9 cellular contexts compared by ENCODE assay signal in the genomic region with DNA sequence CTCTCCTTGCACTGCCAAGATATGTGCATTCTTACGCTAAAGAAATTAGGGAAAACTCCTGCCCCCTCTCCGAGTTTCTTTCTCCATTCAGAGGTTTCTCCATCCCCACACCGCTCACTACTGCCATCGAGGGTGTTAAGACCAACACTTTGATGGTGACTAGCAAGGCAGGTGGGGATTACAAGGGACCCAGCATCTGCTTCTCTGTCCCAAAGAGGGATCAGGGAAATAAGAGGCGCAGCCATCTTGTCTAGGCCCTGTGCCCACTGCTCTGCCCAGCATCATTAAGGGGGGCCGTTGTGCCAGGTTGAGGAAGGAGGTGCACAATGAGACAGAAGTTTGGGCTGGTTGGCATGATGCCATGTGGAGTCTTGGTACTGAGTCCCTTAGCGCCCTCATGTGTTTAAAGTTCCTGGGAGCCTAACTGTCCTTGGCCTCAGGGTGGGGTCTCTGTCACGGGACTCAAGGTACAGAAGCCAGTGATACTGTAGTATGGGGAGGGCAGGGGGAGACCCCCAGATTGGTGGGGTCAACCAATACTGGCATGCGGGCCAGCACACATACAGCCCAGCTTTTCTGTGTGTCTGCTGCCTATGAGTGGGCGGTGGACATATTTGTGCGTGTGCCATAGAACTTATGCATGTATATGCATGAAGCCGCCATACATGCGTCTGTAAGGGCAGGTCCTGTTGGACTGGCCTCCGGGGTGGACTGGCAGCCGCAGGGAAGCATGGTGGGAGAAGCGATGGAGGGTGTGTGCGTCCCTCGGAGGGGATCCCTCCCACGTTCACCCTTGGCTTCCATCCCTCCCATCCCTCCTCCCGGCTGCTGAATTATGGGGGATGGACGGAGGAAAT. TPM values are rescaled to one million over a fixed set of nuclear protein-coding genes. Genes with fewer than 3 reads are reported as not detected.
DNase-seq lines count a peak whose midpoint lies in the region; ATAC-seq and TF ChIP-seq lines count a peak whose summit lies in the region.
"Had no signal": no experiment of that assay in that cellular context is flagged by ENCODE, and none has a peak within 500 bp of the region (broad histone marks: within the 10 kb centered on the region; RNA-seq: fewer than 3 reads in every experiment).

No MANE protein-coding gene starts in this region.

- H3K4me3 ChIP-seq in AG04449 (ENCODE audit: low read depth, low read length): peak overlapping the region; percentile 57
- H3K4me3 ChIP-seq in Loucy (ENCODE audit: low read length, poor library complexity, severe bottlenecking): peak overlapping the region; percentile 82
- peak overlapping the region in 9 of 10 donors; percentile 61 to 82 (median 72) for H3K4me3 ChIP-seq in heart right ventricle
- H3K4me3 ChIP-seq in smooth muscle cell: peak overlapping the region; percentile 78

- intact Hi-C loops in heart right ventricle (cut with DNase I): loop anchor here in 8 of 10 donors (1.0 to 10.0 kb wide), 7 partner anchors 21 to 529 kb away; partner anchors contain the start of genes EFNA4 (in 2 of the 8), ADAM15 (in 1 of the 8) and UBE2Q1 (in 1 of the 8)

- no peak overlapping the region for H3K9ac ChIP-seq in Loucy (ENCODE audit: low read depth, low read length, poor library complexity, severe bottlenecking)
- H3K9ac ChIP-seq in smooth muscle cell (ENCODE audit: low read depth): no peak overlapping the region

- WGBS in heart right ventricle, 2 donors: 27 to 28% methylated on average over 21 of the region's 21 CpGs
- 30% methylated on average over 21 of the region's 21 CpGs for WGBS in smooth muscle cell (ENCODE audit: low lambda C conversion rate)

- no peaks in the 10 kb centered on the region for H3K27me3 ChIP-seq in Loucy (ENCODE audit: insufficient read depth, low read length, poor library complexity, severe bottlenecking)
- peaks cover 39 to 54% (median 53%) of the 10 kb centered on the region in 7 donors for H3K27me3 ChIP-seq in heart right ventricle
- H3K27me3 ChIP-seq in smooth muscle cell (ENCODE audit: low read depth): peaks cover 50% of the 10 kb centered on the region

- CTCF ChIA-PET in AG04449 (lab: Yijun Ruan, JAX): interaction anchor here (0.8 to 5.5 kb wide), 33 partner anchors 8 to 758 kb away, joined by 3 to 212 read pairs (median 6); partner anchors contain the start of genes ADAM15, ATP8B2, EFNA4 and KRTCAP2

- peak overlapping the region; percentile 26 for H3K27ac Mint-ChIP-seq in activated T-cell treated with anti-CD3 and anti-CD28 coated beads, Interleukin-2, amount 50 U/mL, for 24 hours

- no peaks in the 10 kb centered on the region for H3K9me2 ChIP-seq in Loucy (replicated peaks; ENCODE audit: low read depth, low read length)

- peaks cover 49% of the 10 kb centered on the region for H3K4me1 Mint-ChIP-seq in activated T-cell treated with anti-CD3 and anti-CD28 coated beads, Interleukin-2, amount 50 U/mL, for 24 hours (ENCODE audit: low read depth)

- H3K27me3 Mint-ChIP-seq in activated T-cell treated with anti-CD3 and anti-CD28 coated beads, Interleukin-2, amount 50 U/mL, for 24 hours: peaks cover 45% of the 10 kb centered on the region

- no peaks in the 10 kb centered on the region for H3K9me3 Mint-ChIP-seq in activated T-cell treated with anti-CD3 and anti-CD28 coated beads, Interleukin-2, amount 50 U/mL, for 24 hours

- POLR2A ChIA-PET in AG04449 (lab: Yijun Ruan, JAX): interaction anchor here (1.0 to 1.8 kb wide), 3 partner anchors 89 to 123 kb away, joined by 3 to 6 read pairs (median 5); partner anchors contain the start of genes KRTCAP2 and PYGO2

- peaks cover 13% of the 10 kb centered on the region; the same call in 1 of the 2 replicates for H3F3A ChIP-seq in Loucy (ENCODE audit: low read depth)
- peaks cover 7% of the 10 kb centered on the region for H3F3A ChIP-seq in smooth muscle cell (ENCODE audit: low read depth)

- H3K4me3 Mint-ChIP-seq in activated T-cell treated with anti-CD3 and anti-CD28 coated beads, Interleukin-2, amount 50 U/mL, for 24 hours: peak overlapping the region; percentile 92

- H3K36me3 Mint-ChIP-seq in activated T-cell treated with anti-CD3 and anti-CD28 coated beads, Interleukin-2, amount 50 U/mL, for 24 hours (ENCODE audit: low read depth): peaks cover 2% of the 10 kb centered on the region

- H3K4me2 ChIP-seq in Loucy (ENCODE audit: low read depth, low read length, poor library complexity, severe bottlenecking) (peak overlapping the region; percentile 78), smooth muscle cell (peak overlapping the region; percentile 87)

- ATAC-seq in heart right ventricle (peak in 5 of 8 donors; percentile 0 to 2 (median 1)), HG03442 (IDR thresholded peaks at IDR 0.05; ENCODE audit: unreplicated experiment) (no peak)

- TF ChIP-seq CTCF in AG04449 (IDR thresholded peaks at IDR 0.05; ENCODE audit: insufficient read depth, low read length, missing control alignments) (peak; percentile 19), Loucy (conservative IDR thresholded peaks at IDR 0.05; ENCODE audit: low read length) (peak; percentile 57), heart right ventricle (IDR thresholded peaks at IDR 0.05) (no peak), smooth muscle cell (IDR thresholded peaks at IDR 0.05; ENCODE audit: borderline replicate concordance, insufficient read depth, poor library complexity, severe bottlenecking) (no peak)

- peaks cover 5% of the 10 kb centered on the region for H4K20me1 ChIP-seq in Loucy (ENCODE audit: insufficient read depth, low read length, poor library complexity, severe bottlenecking)
- H4K20me1 ChIP-seq in smooth muscle cell (ENCODE audit: low read depth): peaks cover 14% of the 10 kb centered on the region

- no peaks in the 10 kb centered on the region for H3K9me3 ChIP-seq in Loucy (ENCODE audit: insufficient read depth, low read depth, low read length)
- no peaks in the 10 kb centered on the region for H3K9me3 ChIP-seq in heart right ventricle
- no peaks in the 10 kb centered on the region for H3K9me3 ChIP-seq in smooth muscle cell (replicated peaks; ENCODE audit: low read depth)

- peak overlapping the region in 3 of 10 donors; percentile 88 to 89 (median 88) for H3K27ac ChIP-seq in heart right ventricle
- H3K27ac ChIP-seq in smooth muscle cell (ENCODE audit: low read depth): no peak overlapping the region

- DNase-seq in AG04449 (ENCODE audit: low read depth, low spot score) (no peak), ELR (ENCODE audit: low read depth) (peak; percentile 57), heart right ventricle (peak in 1 of 2 donors; percentile 54), smooth muscle cell (lab: John Stamatoyannopoulos, UW; ENCODE audit: unreplicated experiment) (no peak), NCI-H226 (no peak)
- DNase-seq in activated T-cell treated with anti-CD3 and anti-CD28 coated beads, Interleukin-2, amount 50 U/mL, for 24 hours: peak; percentile 44

- peaks cover 41% of the 10 kb centered on the region for H3K4me1 ChIP-seq in Loucy (ENCODE audit: insufficient read depth, low read length, poor library complexity, severe bottlenecking)
- H3K4me1 ChIP-seq in heart right ventricle: peaks cover 31 to 70% (median 57%) of the 10 kb centered on the region in 9 donors
- peaks cover 35% of the 10 kb centered on the region for H3K4me1 ChIP-seq in smooth muscle cell (ENCODE audit: low read depth)

- H2AFZ ChIP-seq in Loucy (ENCODE audit: low read length) (no peak overlapping the region), smooth muscle cell (ENCODE audit: low read depth) (peak overlapping the region; percentile 92)

- H3K36me3 ChIP-seq in Loucy (ENCODE audit: insufficient read depth, low read length): no peaks in the 10 kb centered on the region
- H3K36me3 ChIP-seq in heart right ventricle: no peaks in the 10 kb centered on the region
- no peaks in the 10 kb centered on the region for H3K36me3 ChIP-seq in smooth muscle cell (ENCODE audit: low read depth)

- H3K79me2 ChIP-seq in Loucy (ENCODE audit: insufficient read depth, low read length) (peaks cover 9% of the 10 kb centered on the region; the same call in 1 of the 2 replicates), smooth muscle cell (ENCODE audit: low read depth) (no peaks in the 10 kb centered on the region)

RNA-seq across cellular contexts. Expression of gene EFNA3, which starts 5.5 kb away (rescaled TPM):
- 1 to 10 TPM in 1 of 10 donors, under 1 TPM in 8, not detected in 1; 0.23 to 1.9 (median 0.46) TPM for total RNA-seq in heart right ventricle
- 1 to 10 TPM in 1 of 2 donors, under 1 TPM in 1; 0.95 to 1.8 TPM for polyA plus RNA-seq in heart right ventricle
- total RNA-seq in smooth muscle cell: 5.2 and 7.1 TPM in 2 replicates
- polyA plus RNA-seq in smooth muscle cell: 9.1 and 10.0 TPM in 2 replicates

RNA-seq across cellular contexts. Expression of gene EFNA4, which starts 20.6 kb away (rescaled TPM):
- total RNA-seq in heart right ventricle (1 to 10 TPM in 8 of 10 donors, under 1 TPM in 2; 0.49 to 2.8 (median 1.8) TPM), smooth muscle cell (24.2 and 27.6 TPM in 2 replicates)
- polyA plus RNA-seq in heart right ventricle (1 to 10 TPM; 4.2 to 5.4 TPM), smooth muscle cell (18.1 and 19.1 TPM in 2 replicates)

RNA-seq across cellular contexts. Expression of gene ADAM15, which starts 33.0 kb away (rescaled TPM):
- total RNA-seq in heart right ventricle (100 to 1,000 TPM in 1 of 10 donors, 10 to 100 TPM in 9; 46.7 to 146 (median 58.5) TPM), smooth muscle cell (29.8 and 45.4 TPM in 2 replicates)
- polyA plus RNA-seq in heart right ventricle (100 to 1,000 TPM; 144 to 305 TPM), smooth muscle cell (41.2 and 49.4 TPM in 2 replicates)

RNA-seq across cellular contexts. Expression of gene EFNA1, which starts 43.6 kb away (rescaled TPM):
- total RNA-seq in heart right ventricle (10 to 100 TPM; 28.9 to 50.0 (median 35.6) TPM), smooth muscle cell (14.4 and 20.9 TPM in 2 replicates)
- polyA plus RNA-seq in heart right ventricle (100 to 1,000 TPM in 1 of 2 donors, 10 to 100 TPM in 1; 44.2 to 104 TPM), smooth muscle cell (16.4 and 53.5 TPM in 2 replicates)
- total RNA-seq: T-helper 1 cell treated with Interleukin-12 subunit alpha and Interleukin-12 subunit beta and Interleukin-4 antibody, amounts not matched to agents 30 ng/mL and 1 ng/mL, for 36 hours had no signal

RNA-seq across cellular contexts. Expression of gene DCST1, which starts 50.5 kb away (rescaled TPM):
- total RNA-seq in heart right ventricle (not detected), smooth muscle cell (not detected in 2 replicates)
- polyA plus RNA-seq in heart right ventricle (under 1 TPM in 1 of 2 donors, not detected in 1; 0.29 TPM), smooth muscle cell (not detected in 2 replicates)
- total RNA-seq: T-helper 1 cell treated with Interleukin-12 subunit alpha and Interleukin-12 subunit beta and Interleukin-4 antibody, amounts not matched to agents 30 ng/mL and 1 ng/mL, for 36 hours had no signal

Comparison
In these comparisons a context has a peak if more than half of its experiments do, and no peak if none do; other contexts are left out.
1. DNase-seq: peak in ELR (single experiment) and activated T-cell treated with anti-CD3 and anti-CD28 coated beads, Interleukin-2, amount 50 U/mL, for 24 hours (single experiment); none in AG04449 (single experiment), smooth muscle cell (single experiment) and NCI-H226 (single experiment).
2. CTCF ChIP-seq: peak in AG04449 (single experiment) and Loucy (single experiment); none in heart right ventricle (0 of 9) and smooth muscle cell (single experiment).
3. Peak in every context shown above with its lines, with median percentiles within 50 percentile points of each other: H3K4me3 ChIP-seq.